Comparison of ENCODE assay signal across 1 cellular context in the genomic region with DNA sequence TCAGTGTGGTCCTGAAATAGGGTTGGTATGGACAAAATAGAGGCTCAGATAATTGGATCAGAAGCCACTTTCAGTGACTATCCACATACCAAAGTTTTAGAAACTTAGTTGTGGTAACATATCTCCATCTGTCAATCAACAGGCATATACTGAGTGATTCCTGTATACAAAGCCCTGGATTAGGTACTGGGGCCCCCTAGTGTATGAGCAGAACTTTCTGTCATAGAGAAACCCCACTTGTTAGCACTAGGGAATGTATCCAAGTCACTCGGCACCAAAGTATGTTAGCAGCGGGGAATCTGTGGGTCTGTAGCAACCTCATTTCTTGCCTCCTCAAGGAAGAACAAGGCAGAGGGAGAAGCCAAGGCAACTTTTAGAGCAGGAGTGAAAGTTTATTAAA.
TF ChIP-seq lines count a peak whose summit lies in the region.

No MANE protein-coding gene starts in this region.

TF ChIP-seq in HCT116, 20 proteins besides CTCF, POLR2A, EP300 and RAD21 (continued from another document):
- TF ChIP-seq, protein P1, sequence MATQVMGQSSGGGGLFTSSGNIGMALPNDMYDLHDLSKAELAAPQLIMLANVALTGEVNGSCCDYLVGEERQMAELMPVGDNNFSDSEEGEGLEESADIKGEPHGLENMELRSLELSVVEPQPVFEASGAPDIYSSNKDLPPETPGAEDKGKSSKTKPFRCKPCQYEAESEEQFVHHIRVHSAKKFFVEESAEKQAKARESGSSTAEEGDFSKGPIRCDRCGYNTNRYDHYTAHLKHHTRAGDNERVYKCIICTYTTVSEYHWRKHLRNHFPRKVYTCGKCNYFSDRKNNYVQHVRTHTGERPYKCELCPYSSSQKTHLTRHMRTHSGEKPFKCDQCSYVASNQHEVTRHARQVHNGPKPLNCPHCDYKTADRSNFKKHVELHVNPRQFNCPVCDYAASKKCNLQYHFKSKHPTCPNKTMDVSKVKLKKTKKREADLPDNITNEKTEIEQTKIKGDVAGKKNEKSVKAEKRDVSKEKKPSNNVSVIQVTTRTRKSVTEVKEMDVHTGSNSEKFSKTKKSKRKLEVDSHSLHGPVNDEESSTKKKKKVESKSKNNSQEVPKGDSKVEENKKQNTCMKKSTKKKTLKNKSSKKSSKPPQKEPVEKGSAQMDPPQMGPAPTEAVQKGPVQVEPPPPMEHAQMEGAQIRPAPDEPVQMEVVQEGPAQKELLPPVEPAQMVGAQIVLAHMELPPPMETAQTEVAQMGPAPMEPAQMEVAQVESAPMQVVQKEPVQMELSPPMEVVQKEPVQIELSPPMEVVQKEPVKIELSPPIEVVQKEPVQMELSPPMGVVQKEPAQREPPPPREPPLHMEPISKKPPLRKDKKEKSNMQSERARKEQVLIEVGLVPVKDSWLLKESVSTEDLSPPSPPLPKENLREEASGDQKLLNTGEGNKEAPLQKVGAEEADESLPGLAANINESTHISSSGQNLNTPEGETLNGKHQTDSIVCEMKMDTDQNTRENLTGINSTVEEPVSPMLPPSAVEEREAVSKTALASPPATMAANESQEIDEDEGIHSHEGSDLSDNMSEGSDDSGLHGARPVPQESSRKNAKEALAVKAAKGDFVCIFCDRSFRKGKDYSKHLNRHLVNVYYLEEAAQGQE (IDR thresholded peaks at IDR 0.05; ENCODE audit: low read depth): no peak
- TF ChIP-seq CEBPB (IDR thresholded peaks at IDR 0.05; ENCODE audit: low read depth) (no peak), ELF1 (IDR thresholded peaks at IDR 0.05; ENCODE audit: borderline replicate concordance, low read depth) (no peak), YY1 (IDR thresholded peaks at IDR 0.05; ENCODE audit: extremely low read depth, insufficient replicate concordance, low read depth, low read length) (no peak), POLR2AphosphoS5 (IDR thresholded peaks at IDR 0.05; ENCODE audit: low read depth, low read length) (no peak), FOSL1 (IDR thresholded peaks at IDR 0.05; ENCODE audit: low read depth) (no peak), SIN3A (IDR thresholded peaks at IDR 0.05; ENCODE audit: low read depth) (no peak)
- TF ChIP-seq, protein P2, sequence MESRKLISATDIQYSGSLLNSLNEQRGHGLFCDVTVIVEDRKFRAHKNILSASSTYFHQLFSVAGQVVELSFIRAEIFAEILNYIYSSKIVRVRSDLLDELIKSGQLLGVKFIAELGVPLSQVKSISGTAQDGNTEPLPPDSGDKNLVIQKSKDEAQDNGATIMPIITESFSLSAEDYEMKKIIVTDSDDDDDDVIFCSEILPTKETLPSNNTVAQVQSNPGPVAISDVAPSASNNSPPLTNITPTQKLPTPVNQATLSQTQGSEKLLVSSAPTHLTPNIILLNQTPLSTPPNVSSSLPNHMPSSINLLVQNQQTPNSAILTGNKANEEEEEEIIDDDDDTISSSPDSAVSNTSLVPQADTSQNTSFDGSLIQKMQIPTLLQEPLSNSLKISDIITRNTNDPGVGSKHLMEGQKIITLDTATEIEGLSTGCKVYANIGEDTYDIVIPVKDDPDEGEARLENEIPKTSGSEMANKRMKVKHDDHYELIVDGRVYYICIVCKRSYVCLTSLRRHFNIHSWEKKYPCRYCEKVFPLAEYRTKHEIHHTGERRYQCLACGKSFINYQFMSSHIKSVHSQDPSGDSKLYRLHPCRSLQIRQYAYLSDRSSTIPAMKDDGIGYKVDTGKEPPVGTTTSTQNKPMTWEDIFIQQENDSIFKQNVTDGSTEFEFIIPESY (IDR thresholded peaks at IDR 0.05; ENCODE audit: extremely low read depth, insufficient replicate concordance, low read length): no peak
